ENCODE assay signal across 8 cellular contexts in the genomic region with DNA sequence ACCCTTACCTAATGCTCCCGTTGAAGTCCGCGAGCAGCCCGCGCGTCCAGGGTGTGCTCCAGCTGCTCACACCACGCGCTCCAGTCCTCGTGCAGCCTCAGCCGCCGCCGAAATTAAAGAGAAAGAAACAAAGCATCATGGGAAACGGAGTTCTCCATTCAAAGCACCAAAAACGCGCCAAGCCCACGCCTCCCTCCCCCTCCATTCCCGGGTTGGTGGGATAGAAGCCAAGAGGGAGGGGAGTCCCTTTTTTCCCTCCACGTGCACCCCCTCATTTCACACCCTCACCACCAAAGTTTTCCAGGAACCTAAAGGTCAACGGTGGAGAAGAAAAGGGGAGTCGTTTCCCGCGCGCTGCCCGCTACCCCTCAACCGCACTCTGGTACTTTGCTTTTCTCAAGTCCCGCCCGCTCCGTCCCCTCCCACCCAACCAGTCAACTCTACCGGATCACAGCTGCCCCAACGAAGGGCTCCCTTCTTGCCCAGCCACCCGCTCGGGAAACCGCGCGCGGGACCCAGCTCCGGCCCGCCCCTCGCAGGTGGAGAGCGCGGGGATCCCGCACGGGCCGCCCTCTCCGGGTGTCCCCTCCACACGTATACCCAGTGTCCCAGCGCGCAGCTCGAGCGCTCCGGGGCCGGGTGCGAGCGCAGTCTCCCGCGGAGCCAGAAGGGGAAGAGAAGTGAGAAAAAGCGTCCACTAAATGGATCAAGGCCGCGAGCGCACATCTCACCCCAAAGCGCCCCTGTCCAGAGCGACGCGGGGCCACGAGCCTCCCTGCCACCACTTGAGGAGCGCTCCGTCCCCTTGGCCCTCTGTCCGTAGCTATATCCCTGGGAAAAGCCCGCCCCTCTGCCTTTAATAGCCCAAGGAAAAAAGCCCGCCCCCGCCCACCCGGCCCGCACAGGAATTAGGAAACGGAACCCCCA.
DNase-seq lines count a peak whose midpoint lies in the region; ATAC-seq and TF ChIP-seq lines count a peak whose summit lies in the region.

No MANE protein-coding gene starts in this region.

- intact Hi-C loops in activated CD4-positive, alpha-beta T cell treated with anti-CD3 and anti-CD28 coated beads for 36 hours (cut with DNase I, micrococcal nuclease), result loop anchor here (1.0 to 10.0 kb wide), 4 partner anchors 13 to 1957 kb away; a partner anchor contains a TSS
- intact Hi-C loops in mucosa of descending colon (cut with DNase I, micrococcal nuclease), result no loop called here

- ATAC-seq in HG03159 (IDR thresholded peaks at IDR 0.05; ENCODE audit: unreplicated experiment) (peak; percentile 49), mucosa of descending colon (peak; percentile 11)
- peak; percentile 61 for ATAC-seq in activated CD4-positive, alpha-beta T cell treated with anti-CD3 and anti-CD28 coated beads for 36 hours
- ATAC-seq in effector memory CD8-positive, alpha-beta T cell (replicated peaks), result peak; percentile 54

- H3K27me3 ChIP-seq in stomach smooth muscle (ENCODE audit: control insufficient read depth in 1 of 2, insufficient read depth in 2 of 2, low read length in 2 of 2) (peaks cover 0 to 5% of the 10 kb centered on the region in 2 donors), WERI-Rb-1 (ENCODE audit: insufficient read depth, low read depth, severe bottlenecking) (peaks cover 74% of the 10 kb centered on the region)

- CTCF ChIA-PET in activated CD4-positive, alpha-beta T cell treated with anti-CD3 and anti-CD28 coated beads for 36 hours (lab: Charles Lee), result no interaction called here

- no peaks in the 10 kb centered on the region for H3K9me3 ChIP-seq in mucosa of descending colon
- no peaks in the 10 kb centered on the region for H3K9me3 ChIP-seq in stomach smooth muscle (ENCODE audit: control insufficient read depth in 2 of 2, low read length in 2 of 2)
- peaks cover 2% of the 10 kb centered on the region for H3K9me3 ChIP-seq in WERI-Rb-1 (ENCODE audit: severe bottlenecking)

- H3K4me3 ChIP-seq in mucosa of descending colon (no peak overlapping the region), stomach smooth muscle (ENCODE audit: low read length in 2 of 2) (peak overlapping the region; percentile 75 to 82), WERI-Rb-1 (ENCODE audit: low read depth, low read length) (no peak overlapping the region)

- peak; percentile 12 for DNase-seq in GM13976 (ENCODE audit: low spot score)
- peak; percentile 70 for DNase-seq in activated CD4-positive, alpha-beta T cell treated with anti-CD3 and anti-CD28 coated beads for 36 hours
- no peak for DNase-seq in effector memory CD8-positive, alpha-beta T cell
- peak in 2 of 3 donors; percentile 22 to 52 for DNase-seq in mucosa of descending colon
- DNase-seq in GM19240 (ENCODE audit: insufficient read length, low spot score), result no peak
- no peak for DNase-seq in WERI-Rb-1

- TF ChIP-seq CTCF in GM13976 (IDR thresholded peaks at IDR 0.05; ENCODE audit: borderline replicate concordance, control extremely low read depth, extremely low read depth, insufficient read depth, missing control alignments), result no peak
- no peak for TF ChIP-seq CTCF in mucosa of descending colon (IDR thresholded peaks at IDR 0.05)
- TF ChIP-seq CTCF in WERI-Rb-1 (IDR thresholded peaks at IDR 0.05; ENCODE audit: low read depth, low read length), result no peak

- H3K4me1 ChIP-seq in mucosa of descending colon (ENCODE audit: low read depth) (no peaks in the 10 kb centered on the region), stomach smooth muscle (ENCODE audit: control insufficient read depth, insufficient read depth, low read length) (no peaks in the 10 kb centered on the region)

- H3K27ac Mint-ChIP-seq in activated CD4-positive, alpha-beta T cell treated with anti-CD3 and anti-CD28 coated beads for 36 hours, result peak overlapping the region; percentile 89
- no peak overlapping the region for H3K27ac Mint-ChIP-seq in effector memory CD8-positive, alpha-beta T cell

- in situ Hi-C loops in GM13976 (cut with MboI; ENCODE audit: low sequenced_read_pairs, unreplicated experiment), result no loop called here

- H3K36me3 ChIP-seq in mucosa of descending colon (ENCODE audit: low read depth) (no peaks in the 10 kb centered on the region), stomach smooth muscle (ENCODE audit: control insufficient read depth in 2 of 2, insufficient read depth in 2 of 2, low read length in 2 of 2) (no peaks in the 10 kb centered on the region), WERI-Rb-1 (no peaks in the 10 kb centered on the region)

- H3K36me3 Mint-ChIP-seq in activated CD4-positive, alpha-beta T cell treated with anti-CD3 and anti-CD28 coated beads for 36 hours (ENCODE audit: low read depth), result peaks cover 23% of the 10 kb centered on the region
- no peaks in the 10 kb centered on the region for H3K36me3 Mint-ChIP-seq in effector memory CD8-positive, alpha-beta T cell (ENCODE audit: insufficient read depth)

- H3K4me1 Mint-ChIP-seq in activated CD4-positive, alpha-beta T cell treated with anti-CD3 and anti-CD28 coated beads for 36 hours, result peaks cover 17% of the 10 kb centered on the region
- peaks cover 10% of the 10 kb centered on the region in 2 donors for H3K4me1 Mint-ChIP-seq in effector memory CD8-positive, alpha-beta T cell (ENCODE audit: low read depth in 2 of 2)

- H3K9ac ChIP-seq in stomach smooth muscle (ENCODE audit: low read length in 2 of 2), result peak overlapping the region in 1 of 2 donors; percentile 69

- peaks cover 10% of the 10 kb centered on the region for H3K27me3 Mint-ChIP-seq in activated CD4-positive, alpha-beta T cell treated with anti-CD3 and anti-CD28 coated beads for 36 hours
- H3K27me3 Mint-ChIP-seq in effector memory CD8-positive, alpha-beta T cell, result peaks cover 7 to 8% of the 10 kb centered on the region in 2 donors

- H3K9me3 Mint-ChIP-seq in activated CD4-positive, alpha-beta T cell treated with anti-CD3 and anti-CD28 coated beads for 36 hours (ENCODE audit: low read depth), result no peaks in the 10 kb centered on the region
- no peaks in the 10 kb centered on the region for H3K9me3 Mint-ChIP-seq in effector memory CD8-positive, alpha-beta T cell

- H3K4me3 Mint-ChIP-seq in activated CD4-positive, alpha-beta T cell treated with anti-CD3 and anti-CD28 coated beads for 36 hours, result peak overlapping the region; percentile 82
- peak overlapping the region; percentile 84 to 88 for H3K4me3 Mint-ChIP-seq in effector memory CD8-positive, alpha-beta T cell

- POLR2A ChIA-PET in activated CD4-positive, alpha-beta T cell treated with anti-CD3 and anti-CD28 coated beads for 36 hours (lab: Charles Lee), result no interaction called here

- no peak overlapping the region for H3K27ac ChIP-seq in stomach smooth muscle (ENCODE audit: low read length)
- no peak overlapping the region for H3K27ac ChIP-seq in WERI-Rb-1

Comparison
In these comparisons a context has a peak if more than half of its experiments do, and no peak if none do; other contexts are left out.
1. DNase-seq: peak in GM13976 (single experiment), activated CD4-positive, alpha-beta T cell treated with anti-CD3 and anti-CD28 coated beads for 36 hours (single experiment) and mucosa of descending colon (2 of 3); none in effector memory CD8-positive, alpha-beta T cell (0 of 3), GM19240 (single experiment) and WERI-Rb-1 (single experiment).
2. ATAC-seq: peak in every context shown above with its lines; median percentile 61 in activated CD4-positive, alpha-beta T cell treated with anti-CD3 and anti-CD28 coated beads for 36 hours; 54 in effector memory CD8-positive, alpha-beta T cell; 49 in HG03159; 11 in mucosa of descending colon.
3. H3K4me3 ChIP-seq: peak in stomach smooth muscle (2 of 2); none in mucosa of descending colon (single experiment) and WERI-Rb-1 (single experiment).
4. intact Hi-C loops: an anchor here in activated CD4-positive, alpha-beta T cell treated with anti-CD3 and anti-CD28 coated beads for 36 hours (1.0 to 10.0 kb wide); none called in mucosa of descending colon.